ENCODE assay signal across 9 cellular contexts in genomic region chr2:72579595-72580180, GRCh38.
DNase-seq lines count a peak whose midpoint lies in the region; ATAC-seq and TF ChIP-seq lines count a peak whose summit lies in the region.
"Had no signal": no experiment of that assay in that cellular context is flagged by ENCODE, and none has a peak within 500 bp of the region (broad histone marks: within the 10 kb centered on the region; RNA-seq: fewer than 3 reads in every experiment).

No MANE protein-coding gene starts in this region.

- CTCF ChIA-PET in CD4-positive, alpha-beta memory T cell (lab: Charles Lee; ENCODE audit: partially characterized antibody), result interaction anchor here (0.6 to 4.8 kb wide), 16 partner anchors 8 to 1479 kb away, joined by 3 to 42 read pairs (median 4); no protein-coding TSS in a partner anchor

- H3K27me3 Mint-ChIP-seq in CD4-positive, alpha-beta memory T cell, result no peaks in the 10 kb centered on the region

- intact Hi-C loops in CD4-positive, alpha-beta memory T cell (cut with micrococcal nuclease), result no loop called here
- intact Hi-C loops in right lobe of liver (cut with DNase I), result no loop called here

- peak; percentile 47 for TF ChIP-seq CTCF in cardiac fibroblast (IDR thresholded peaks at IDR 0.05; ENCODE audit: low read depth, low read length)
- TF ChIP-seq CTCF in right lobe of liver (IDR thresholded peaks at IDR 0.05), result peak; percentile 61 to 76 (median 70)

- no peaks in the 10 kb centered on the region for H3K27me3 ChIP-seq in CD4-positive, alpha-beta memory T cell (ENCODE audit: insufficient read depth, low read length)
- no peaks in the 10 kb centered on the region for H3K27me3 ChIP-seq in right lobe of liver

- ATAC-seq in right lobe of liver, result peak; percentile 66 to 81 (median 74)
- no peak for ATAC-seq in GM21515 (IDR thresholded peaks at IDR 0.05; ENCODE audit: unreplicated experiment)
- ATAC-seq in GM18870 (IDR thresholded peaks at IDR 0.05; ENCODE audit: unreplicated experiment), result no peak

- H3K27ac ChIP-seq in CD4-positive, alpha-beta memory T cell (ENCODE audit: low read depth, low read length), result no peak overlapping the region
- H3K27ac ChIP-seq in right lobe of liver, result no peak overlapping the region
- H3K27ac ChIP-seq: HL-60 had no signal

- H3K4me3 ChIP-seq in CD4-positive, alpha-beta memory T cell (ENCODE audit: low read length in 2 of 2), result no peak overlapping the region
- no peak overlapping the region for H3K4me3 ChIP-seq in cardiac fibroblast (replicated peaks in 1 of 2; ENCODE audit: low read depth in 2 of 2, low read length in 2 of 2)
- H3K4me3 ChIP-seq in right lobe of liver, result no peak overlapping the region

- peaks cover 0 to 6% (median 0%) of the 10 kb centered on the region in 4 donors for H3K4me1 Mint-ChIP-seq in CD4-positive, alpha-beta memory T cell

- H3K36me3 ChIP-seq in CD4-positive, alpha-beta memory T cell (ENCODE audit: insufficient read depth, low read length), result no peaks in the 10 kb centered on the region
- H3K36me3 ChIP-seq in right lobe of liver, result no peaks in the 10 kb centered on the region

- no peak for TF ChIP-seq POLR2A in right lobe of liver (IDR thresholded peaks at IDR 0.05)

- H3K9me3 ChIP-seq in CD4-positive, alpha-beta memory T cell (ENCODE audit: control insufficient read depth in 1 of 2, low read length in 2 of 2), result no peaks in the 10 kb centered on the region
- no peaks in the 10 kb centered on the region for H3K9me3 ChIP-seq in right lobe of liver

- POLR2A ChIA-PET in CD4-positive, alpha-beta memory T cell (lab: Charles Lee; ENCODE audit: partially characterized antibody), result no interaction called here

- H3K27ac Mint-ChIP-seq in CD4-positive, alpha-beta memory T cell, result no peak overlapping the region

- H3K4me1 ChIP-seq in CD4-positive, alpha-beta memory T cell (ENCODE audit: insufficient read depth, low read length), result no peaks in the 10 kb centered on the region
- no peaks in the 10 kb centered on the region for H3K4me1 ChIP-seq in right lobe of liver

- WGBS in right lobe of liver (ENCODE audit: insufficient coverage, low coverage, low lambda C conversion rate, missing lambda C conversion rate), result 3% methylated on average over 1 of the region's 1 CpG

- no peak overlapping the region for H3K4me3 Mint-ChIP-seq in CD4-positive, alpha-beta memory T cell

- DNase-seq in CD4-positive, alpha-beta memory T cell, result peak in 4 of 5 donors; percentile 15 to 30 (median 22)
- DNase-seq in H4 (ENCODE audit: low spot score) (peak; percentile 60), NCI-H446 treated with DMSO at 0.1 percent for 48 hours (lab: John Stamatoyannopoulos, UW) (peak; percentile 45), cardiac fibroblast (ENCODE audit: low read depth in 2 of 2) (peak; percentile 73 to 75), right lobe of liver (no peak), COLO668 (lab: John Stamatoyannopoulos, UW; ENCODE audit: unreplicated experiment) (no peak)

- no peaks in the 10 kb centered on the region for H3K36me3 Mint-ChIP-seq in CD4-positive, alpha-beta memory T cell

- H3K9me3 Mint-ChIP-seq in CD4-positive, alpha-beta memory T cell, result no peaks in the 10 kb centered on the region

Comparison
In these comparisons a context has a peak if more than half of its experiments do, and no peak if none do; other contexts are left out.
1. DNase-seq: peak in CD4-positive, alpha-beta memory T cell (4 of 5), H4 (single experiment), NCI-H446 treated with DMSO at 0.1 percent for 48 hours (single experiment) and cardiac fibroblast (2 of 2); none in right lobe of liver (0 of 3) and COLO668 (single experiment).
2. ATAC-seq: peak in right lobe of liver (4 of 4); none in GM21515 (single experiment) and GM18870 (single experiment).